8 cellular contexts compared by ENCODE assay signal in the genomic region with DNA sequence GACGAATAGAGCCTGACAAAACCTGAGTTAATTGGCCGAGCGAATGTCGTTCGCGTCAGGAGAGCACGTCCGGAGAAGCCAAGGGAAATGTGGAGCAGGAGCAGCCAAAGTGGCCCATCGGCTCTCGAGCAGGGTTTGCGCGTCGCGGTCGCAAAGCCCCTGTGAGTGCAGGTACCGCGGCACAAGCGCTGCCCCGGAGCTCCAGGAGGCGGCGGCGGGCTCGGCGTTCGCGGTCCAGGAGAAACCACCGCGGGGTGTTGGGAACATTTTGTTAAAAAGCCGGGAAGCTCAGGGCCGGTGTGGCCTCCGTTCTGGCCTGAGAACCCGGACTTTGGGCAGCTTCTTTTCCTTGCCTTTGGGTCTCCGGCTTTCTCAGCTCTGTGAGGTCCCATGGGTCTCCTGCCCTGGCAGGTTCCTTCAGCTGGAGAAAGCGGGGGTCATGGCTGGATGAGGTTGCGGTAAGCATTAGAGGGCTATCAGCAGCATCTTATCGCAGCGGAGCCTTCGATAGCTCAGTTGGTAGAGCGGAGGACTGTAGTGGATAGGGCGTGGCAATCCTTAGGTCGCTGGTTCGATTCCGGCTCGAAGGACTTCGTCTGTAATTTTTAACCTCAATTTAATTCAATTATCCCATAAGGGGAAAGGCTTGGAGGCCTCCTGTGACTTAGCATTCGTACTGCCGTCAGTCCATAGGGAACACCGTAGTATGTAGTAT. TPM values are rescaled to one million over a fixed set of nuclear protein-coding genes. Genes with fewer than 3 reads are reported as not detected.
DNase-seq lines count a peak whose midpoint lies in the region; ATAC-seq and TF ChIP-seq lines count a peak whose summit lies in the region.

No MANE protein-coding gene starts in this region.

- H3K4me1 ChIP-seq in CD4-positive, alpha-beta memory T cell (ENCODE audit: insufficient read depth, low read length): peaks cover 14% of the 10 kb centered on the region

- intact Hi-C loops in CD4-positive, alpha-beta memory T cell (cut with micrococcal nuclease): loop anchor here (1.0 kb wide), 3 partner anchors 18 to 84 kb away; partner anchors contain the start of genes KHK, PREB and TMEM214
- intact Hi-C loops in activated CD8-positive, alpha-beta T cell treated with anti-CD3 and anti-CD28 coated beads for 36 hours (cut with micrococcal nuclease): no loop called here

- no peaks in the 10 kb centered on the region for H3K9me3 ChIP-seq in CD4-positive, alpha-beta memory T cell (ENCODE audit: control insufficient read depth in 1 of 2, low read length in 2 of 2)

- H3K27ac Mint-ChIP-seq in CD4-positive, alpha-beta memory T cell: peak overlapping the region; percentile 98 to 100 (median 100)
- peak overlapping the region; percentile 99 for H3K27ac Mint-ChIP-seq in activated CD8-positive, alpha-beta T cell treated with anti-CD3 and anti-CD28 coated beads for 36 hours

- H3K27ac ChIP-seq in CD4-positive, alpha-beta memory T cell (ENCODE audit: low read depth, low read length): peak overlapping the region; percentile 78

- TF ChIP-seq CTCF in activated CD8-positive, alpha-beta T cell treated with anti-CD3 and anti-CD28 coated beads for 36 hours (IDR thresholded peaks at IDR 0.05): peak; percentile 51

- H3K4me1 Mint-ChIP-seq in CD4-positive, alpha-beta memory T cell: peaks cover 14 to 28% (median 20%) of the 10 kb centered on the region in 4 donors
- H3K4me1 Mint-ChIP-seq in activated CD8-positive, alpha-beta T cell treated with anti-CD3 and anti-CD28 coated beads for 36 hours (ENCODE audit: low read depth): peaks cover 20% of the 10 kb centered on the region

- peaks cover 6 to 13% of the 10 kb centered on the region in 2 donors for H3K27me3 Mint-ChIP-seq in CD4-positive, alpha-beta memory T cell
- peaks cover 6% of the 10 kb centered on the region for H3K27me3 Mint-ChIP-seq in activated CD8-positive, alpha-beta T cell treated with anti-CD3 and anti-CD28 coated beads for 36 hours

- no peaks in the 10 kb centered on the region for H3K27me3 ChIP-seq in CD4-positive, alpha-beta memory T cell (ENCODE audit: insufficient read depth, low read length)

- peak; percentile 93 to 94 (median 93) for DNase-seq in CD4-positive, alpha-beta memory T cell
- DNase-seq in NCI-H82 treated with DMSO at 0.1 percent for 48 hours (lab: John Stamatoyannopoulos, UW; ENCODE audit: unreplicated experiment) (peak; percentile 96), lung microvascular endothelial cell (ENCODE audit: low read depth in 2 of 2) (peak; percentile 90 to 93)
- peak; percentile 96 for DNase-seq in activated CD8-positive, alpha-beta T cell treated with anti-CD3 and anti-CD28 coated beads for 36 hours
- DNase-seq in effector CD4-positive, alpha-beta T cell: peak; percentile 80
- peak; percentile 76 to 85 (median 85) for DNase-seq in stimulated activated CD4-positive, alpha-beta T cell treated with anti-CD3 and anti-CD28 coated beads, TNF-alpha, amount 100 ng/mL, for 48 hours (ENCODE audit: low read depth in 3 of 3)

- peaks cover 5 to 35% of the 10 kb centered on the region in 2 donors for H3K36me3 Mint-ChIP-seq in CD4-positive, alpha-beta memory T cell
- H3K36me3 Mint-ChIP-seq in activated CD8-positive, alpha-beta T cell treated with anti-CD3 and anti-CD28 coated beads for 36 hours (ENCODE audit: low read depth): peaks cover 8% of the 10 kb centered on the region

- peaks cover 5% of the 10 kb centered on the region for H3K36me3 ChIP-seq in CD4-positive, alpha-beta memory T cell (ENCODE audit: insufficient read depth, low read length)

- POLR2A ChIA-PET in CD4-positive, alpha-beta memory T cell (lab: Charles Lee; ENCODE audit: partially characterized antibody): interaction anchor here (0.6 to 13.9 kb wide), 16 partner anchors 11 to 1172 kb away, joined by 3 to 402 read pairs (median 8); partner anchors contain the start of genes ABHD1, ASXL2, ATRAID and EMILIN1
- POLR2A ChIA-PET in activated CD8-positive, alpha-beta T cell treated with anti-CD3 and anti-CD28 coated beads for 36 hours (lab: Charles Lee): interaction anchor here (0.8 to 3.6 kb wide), 20 partner anchors 10 to 293 kb away, joined by 3 to 26 read pairs (median 4); partner anchors contain the start of genes EMILIN1, OST4 and TMEM214

- peak; percentile 43 for ATAC-seq in GM19452 (IDR thresholded peaks at IDR 0.05; ENCODE audit: unreplicated experiment)
- ATAC-seq in HG03575 (IDR thresholded peaks at IDR 0.05; ENCODE audit: extremely low read depth, insufficient number of reproducible peaks, low FRiP score, unreplicated experiment): peak; percentile 33
- peak; percentile 73 for ATAC-seq in activated CD8-positive, alpha-beta T cell treated with anti-CD3 and anti-CD28 coated beads for 36 hours

- peak overlapping the region; percentile 89 to 93 for H3K4me3 ChIP-seq in CD4-positive, alpha-beta memory T cell (ENCODE audit: low read length in 2 of 2)

- CTCF ChIA-PET in CD4-positive, alpha-beta memory T cell (lab: Charles Lee; ENCODE audit: partially characterized antibody): interaction anchor here (1.0 to 2.9 kb wide), 12 partner anchors 11 to 87 kb away, joined by 3 to 14 read pairs (median 4); partner anchors contain the start of genes OST4 and TMEM214
- CTCF ChIA-PET in activated CD8-positive, alpha-beta T cell treated with anti-CD3 and anti-CD28 coated beads for 36 hours (lab: Charles Lee): interaction anchor here (0.9 to 4.3 kb wide), 13 partner anchors 11 to 141 kb away, joined by 3 to 32 read pairs (median 6); partner anchors contain the start of genes KHK and OST4

- peaks cover 0 to 14% (median 7%) of the 10 kb centered on the region in 8 donors for H3K9me3 Mint-ChIP-seq in CD4-positive, alpha-beta memory T cell
- no peaks in the 10 kb centered on the region for H3K9me3 Mint-ChIP-seq in activated CD8-positive, alpha-beta T cell treated with anti-CD3 and anti-CD28 coated beads for 36 hours

- H3K4me3 Mint-ChIP-seq in CD4-positive, alpha-beta memory T cell: peak overlapping the region; percentile 93 to 100 (median 99)
- H3K4me3 Mint-ChIP-seq in activated CD8-positive, alpha-beta T cell treated with anti-CD3 and anti-CD28 coated beads for 36 hours: peak overlapping the region; percentile 90

RNA-seq across cellular contexts. Expression of gene AGBL5, which starts 1.0 kb away (rescaled TPM):
- total RNA-seq in CD4-positive, alpha-beta memory T cell: 10 to 100 TPM; 12.2 to 14.9 TPM
- 1 to 10 TPM; 7.4 to 9.3 TPM for polyA plus RNA-seq in CD4-positive, alpha-beta memory T cell
- 10 to 100 TPM; 12.2 to 16.4 TPM for total RNA-seq in activated CD8-positive, alpha-beta T cell treated with anti-CD3 and anti-CD28 coated beads for 36 hours
- total RNA-seq in lung microvascular endothelial cell: 13.7 and 13.9 TPM in 2 replicates

RNA-seq across cellular contexts. Expression of gene TMEM214, which starts 17.7 kb away (rescaled TPM):
- total RNA-seq in CD4-positive, alpha-beta memory T cell: 10 to 100 TPM; 97.3 to 99.8 TPM
- 10 to 100 TPM; 25.6 to 34.5 TPM for polyA plus RNA-seq in CD4-positive, alpha-beta memory T cell
- total RNA-seq in activated CD8-positive, alpha-beta T cell treated with anti-CD3 and anti-CD28 coated beads for 36 hours: 10 to 100 TPM; 54.1 to 58.9 TPM
- total RNA-seq in lung microvascular endothelial cell: 14.2 and 19.4 TPM in 2 replicates

RNA-seq across cellular contexts. Expression of gene OST4, which starts 21.0 kb away (rescaled TPM):
- total RNA-seq in CD4-positive, alpha-beta memory T cell: 100 to 1,000 TPM; 269 to 296 TPM
- 100 to 1,000 TPM; 877 to 958 TPM for polyA plus RNA-seq in CD4-positive, alpha-beta memory T cell
- total RNA-seq in activated CD8-positive, alpha-beta T cell treated with anti-CD3 and anti-CD28 coated beads for 36 hours: 100 to 1,000 TPM; 257 to 262 TPM
- total RNA-seq in lung microvascular endothelial cell: 477 and 564 TPM in 2 replicates

RNA-seq across cellular contexts. Expression of gene EMILIN1, which starts 28.0 kb away (rescaled TPM):
- total RNA-seq in CD4-positive, alpha-beta memory T cell: under 1 TPM; 0.33 to 0.81 TPM
- under 1 TPM; 0.35 to 0.67 TPM for polyA plus RNA-seq in CD4-positive, alpha-beta memory T cell
- under 1 TPM; 0.61 to 0.63 TPM for total RNA-seq in activated CD8-positive, alpha-beta T cell treated with anti-CD3 and anti-CD28 coated beads for 36 hours
- total RNA-seq in lung microvascular endothelial cell: 23.3 and 42.3 TPM in 2 replicates

RNA-seq across cellular contexts. Expression of gene KHK, which starts 36.1 kb away (rescaled TPM):
- 1 to 10 TPM; 6.0 to 8.6 TPM for total RNA-seq in CD4-positive, alpha-beta memory T cell
- 1 to 10 TPM; 6.3 to 8.2 TPM for polyA plus RNA-seq in CD4-positive, alpha-beta memory T cell
- 1 to 10 TPM; 6.7 to 9.5 TPM for total RNA-seq in activated CD8-positive, alpha-beta T cell treated with anti-CD3 and anti-CD28 coated beads for 36 hours
- total RNA-seq in lung microvascular endothelial cell: 2.2 and 3.4 TPM in 2 replicates

Comparison
In these comparisons a context has a peak if more than half of its experiments do, and no peak if none do; other contexts are left out.
1. Peak in every context shown above with its lines: DNase-seq, ATAC-seq, H3K4me3 ChIP-seq and H3K27ac ChIP-seq.